8 cellular contexts compared by ENCODE assay signal in the genomic region with DNA sequence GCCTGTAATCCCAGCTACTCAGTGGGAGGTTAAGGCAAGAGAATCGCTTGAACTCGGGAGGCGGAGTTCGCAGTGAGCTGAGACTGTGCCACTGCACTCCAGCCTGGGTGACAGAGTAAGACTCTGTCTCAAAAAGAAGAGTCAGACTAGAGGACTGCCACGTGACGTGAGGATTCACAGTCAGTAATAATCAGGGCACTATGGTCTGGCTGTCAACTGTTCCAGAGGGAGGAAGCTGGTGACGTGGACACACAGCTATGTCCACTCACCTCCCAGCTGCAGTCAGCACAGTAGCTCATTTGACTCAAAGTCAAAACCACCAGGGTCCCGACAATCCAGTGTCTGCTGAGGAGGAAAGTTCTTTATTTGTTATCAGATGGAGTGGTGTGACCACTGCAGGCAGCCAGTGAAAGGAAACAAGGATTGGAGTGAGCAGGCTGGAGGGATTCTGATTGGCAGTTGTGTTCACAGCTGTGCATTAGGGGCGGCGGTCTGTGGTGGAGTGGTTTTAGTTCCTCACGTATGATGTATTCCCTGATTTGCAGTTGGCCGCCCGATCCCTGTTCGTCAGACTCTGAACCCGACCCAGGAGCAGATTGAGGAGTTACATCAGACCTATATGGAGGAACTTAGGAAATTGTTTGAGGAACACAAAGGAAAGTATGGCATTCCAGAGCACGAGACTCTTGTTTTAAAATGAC. TPM values are rescaled to one million over a fixed set of nuclear protein-coding genes. Genes with fewer than 3 reads are reported as not detected.
A peak's percentile ranks its signal among the peaks of the same experiment; 100 is the strongest.
DNase-seq lines count a peak whose midpoint lies in the region; ATAC-seq and TF ChIP-seq lines count a peak whose summit lies in the region.

No MANE protein-coding gene starts in this region.

- TF ChIP-seq CTCF in psoas muscle (IDR thresholded peaks at IDR 0.05), result no peak

- H4K20me1 ChIP-seq in Karpas-422 (ENCODE audit: insufficient read depth, low read depth, low read length), result no peaks in the 10 kb centered on the region

- H3K27me3 Mint-ChIP-seq in activated T-helper 17 cell treated with anti-CD3 and anti-CD28 coated beads, Interleukin-2, amount 50 U/mL, for 72 hours, result peaks cover 34% of the 10 kb centered on the region
- H3K27me3 Mint-ChIP-seq in activated CD4-positive, alpha-beta T cell treated with anti-CD3 and anti-CD28 coated beads, Interleukin-2, amount 10 ng/mL, durations not matched to agents 24 days and 14 days, result peaks cover 31% of the 10 kb centered on the region

- no peaks in the 10 kb centered on the region for H3K9me3 Mint-ChIP-seq in activated T-helper 17 cell treated with anti-CD3 and anti-CD28 coated beads, Interleukin-2, amount 50 U/mL, for 72 hours
- H3K9me3 Mint-ChIP-seq in activated CD4-positive, alpha-beta T cell treated with anti-CD3 and anti-CD28 coated beads, Interleukin-2, amount 10 ng/mL, durations not matched to agents 24 days and 14 days, result no peaks in the 10 kb centered on the region

- 4 to 10% (median 6%) methylated on average over 16 of the region's 16 CpGs for WGBS in psoas muscle, 3 donors

- peaks cover 22% of the 10 kb centered on the region for H3K4me1 ChIP-seq in Karpas-422 (ENCODE audit: low read length)
- peaks cover 10% of the 10 kb centered on the region for H3K4me1 ChIP-seq in psoas muscle

- H3K4me3 ChIP-seq in Karpas-422 (ENCODE audit: low read length), result no peak overlapping the region
- peak overlapping the region; percentile 53 for H3K4me3 ChIP-seq in psoas muscle

- peak overlapping the region; percentile 22 for H3K4me2 ChIP-seq in Karpas-422 (ENCODE audit: low read depth, low read length, poor library complexity, severe bottlenecking)

- H3K27ac Mint-ChIP-seq in activated T-helper 17 cell treated with anti-CD3 and anti-CD28 coated beads, Interleukin-2, amount 50 U/mL, for 72 hours, result no peak overlapping the region
- H3K27ac Mint-ChIP-seq in activated CD4-positive, alpha-beta T cell treated with anti-CD3 and anti-CD28 coated beads, Interleukin-2, amount 10 ng/mL, durations not matched to agents 24 days and 14 days, result no peak overlapping the region

- no peaks in the 10 kb centered on the region; the same call in 1 of the 2 replicates for H3K27me3 ChIP-seq in Karpas-422 (ENCODE audit: low read length)
- no peaks in the 10 kb centered on the region for H3K27me3 ChIP-seq in psoas muscle (ENCODE audit: insufficient read depth in 3 of 3, low read length in 2 of 3)

- H3K36me3 Mint-ChIP-seq in activated T-helper 17 cell treated with anti-CD3 and anti-CD28 coated beads, Interleukin-2, amount 50 U/mL, for 72 hours (ENCODE audit: low read depth), result no peaks in the 10 kb centered on the region
- H3K36me3 Mint-ChIP-seq in activated CD4-positive, alpha-beta T cell treated with anti-CD3 and anti-CD28 coated beads, Interleukin-2, amount 10 ng/mL, durations not matched to agents 24 days and 14 days (ENCODE audit: low read depth), result no peaks in the 10 kb centered on the region

- peaks cover 6% of the 10 kb centered on the region for H3K4me1 Mint-ChIP-seq in activated T-helper 17 cell treated with anti-CD3 and anti-CD28 coated beads, Interleukin-2, amount 50 U/mL, for 72 hours
- peaks cover 17% of the 10 kb centered on the region for H3K4me1 Mint-ChIP-seq in activated CD4-positive, alpha-beta T cell treated with anti-CD3 and anti-CD28 coated beads, Interleukin-2, amount 10 ng/mL, durations not matched to agents 24 days and 14 days

- no peak overlapping the region for H2AFZ ChIP-seq in Karpas-422 (ENCODE audit: low read length)

- H3K79me2 ChIP-seq in Karpas-422 (ENCODE audit: low read length), result no peaks in the 10 kb centered on the region

- H3K9me2 ChIP-seq in Karpas-422 (replicated peaks; ENCODE audit: insufficient read depth, low read length), result no peaks in the 10 kb centered on the region

- H3K36me3 ChIP-seq in Karpas-422 (ENCODE audit: insufficient read depth, low read length) (no peaks in the 10 kb centered on the region), psoas muscle (ENCODE audit: insufficient read depth in 1 of 2, low read depth in 1 of 2) (no peaks in the 10 kb centered on the region)

- no peak overlapping the region for H3K4me3 Mint-ChIP-seq in activated T-helper 17 cell treated with anti-CD3 and anti-CD28 coated beads, Interleukin-2, amount 50 U/mL, for 72 hours
- H3K4me3 Mint-ChIP-seq in activated CD4-positive, alpha-beta T cell treated with anti-CD3 and anti-CD28 coated beads, Interleukin-2, amount 10 ng/mL, durations not matched to agents 24 days and 14 days, result no peak overlapping the region

- ATAC-seq in GM21390 (IDR thresholded peaks at IDR 0.05; ENCODE audit: unreplicated experiment) (peak; percentile 46), psoas muscle (peak; percentile 92 to 97 (median 96))
- peak; percentile 35 for ATAC-seq in activated T-helper 17 cell treated with anti-CD3 and anti-CD28 coated beads, Interleukin-2, amount 50 U/mL, for 72 hours (replicated peaks)

- intact Hi-C loops in head of caudate nucleus (cut with DNase I), result loop anchor here (2.0 to 10.0 kb wide), 3 partner anchors 88 to 195 kb away; partner anchors contain the start of gene ACSL3
- intact Hi-C loops in psoas muscle (cut with DNase I), result loop anchor here (2.0 to 10.0 kb wide), 5 partner anchors 85 to 195 kb away; partner anchors contain the start of gene ACSL3 (in 2 of the 2)
- intact Hi-C loops in activated CD4-positive, alpha-beta T cell treated with anti-CD3 and anti-CD28 coated beads, Interleukin-2, amount 10 ng/mL, durations not matched to agents 24 days and 14 days (cut with micrococcal nuclease), result loop anchor here (2.0 to 5.0 kb wide), 2 partner anchors 78 to 103 kb away; no protein-coding TSS in a partner anchor

- DNase-seq in CD1c-positive myeloid dendritic cell (ENCODE audit: extremely low spot score) (peak; percentile 93), Karpas-422 (no peak), head of caudate nucleus (peak; percentile 15 to 88 (median 72)), psoas muscle (peak; percentile 65 to 73), NAMALWA (ENCODE audit: low spot score) (no peak)
- DNase-seq in activated CD4-positive, alpha-beta T cell treated with anti-CD3 and anti-CD28 coated beads, Interleukin-2, amount 10 ng/mL, durations not matched to agents 24 days and 14 days, result no peak

- no peaks in the 10 kb centered on the region for H3K9me3 ChIP-seq in Karpas-422 (ENCODE audit: low read length)
- H3K9me3 ChIP-seq in psoas muscle, result no peaks in the 10 kb centered on the region

- H3K9ac ChIP-seq in Karpas-422 (ENCODE audit: low read length), result no peak overlapping the region

- no peak overlapping the region for H3K27ac ChIP-seq in Karpas-422 (ENCODE audit: low read length)
- H3K27ac ChIP-seq in psoas muscle, result peak overlapping the region; percentile 88

RNA-seq across cellular contexts. Expression of gene MOGAT1, which starts 37.9 kb away (rescaled TPM):
- total RNA-seq in Karpas-422 (2014; rRNA removed; shearing (Covaris generic); ENCODE audit: low replicate concordance), result not detected in 2 replicates
- total RNA-seq in activated T-helper 17 cell treated with anti-CD3 and anti-CD28 coated beads, Interleukin-2, amount 50 U/mL, for 72 hours, result not detected
- not detected for total RNA-seq in psoas muscle
- polyA plus RNA-seq in psoas muscle, result not detected
- total RNA-seq in activated CD4-positive, alpha-beta T cell treated with anti-CD3 and anti-CD28 coated beads, Interleukin-2, amount 10 ng/mL, durations not matched to agents 24 days and 14 days, result not detected in 2 replicates

RNA-seq across cellular contexts. Expression of gene FARSB, which starts 53.4 kb away (rescaled TPM):
- total RNA-seq in Karpas-422 (2014; rRNA removed; shearing (Covaris generic); ENCODE audit: low replicate concordance), result 17.9 and 36.7 TPM in 2 replicates
- total RNA-seq in activated T-helper 17 cell treated with anti-CD3 and anti-CD28 coated beads, Interleukin-2, amount 50 U/mL, for 72 hours, result 10 to 100 TPM; 23.2 to 48.6 TPM
- 10 to 100 TPM; 23.2 to 45.3 (median 41.4) TPM for total RNA-seq in psoas muscle
- 10 to 100 TPM; 26.7 to 35.6 (median 28.7) TPM for polyA plus RNA-seq in psoas muscle
- total RNA-seq in activated CD4-positive, alpha-beta T cell treated with anti-CD3 and anti-CD28 coated beads, Interleukin-2, amount 10 ng/mL, durations not matched to agents 24 days and 14 days, result 57.4 and 58.5 TPM in 2 replicates

Comparison
In these comparisons a context has a peak if more than half of its experiments do, and no peak if none do; other contexts are left out.
1. DNase-seq: peak in CD1c-positive myeloid dendritic cell (single experiment), head of caudate nucleus (42 of 42) and psoas muscle (2 of 2); none in Karpas-422 (single experiment), NAMALWA (single experiment) and activated CD4-positive, alpha-beta T cell treated with anti-CD3 and anti-CD28 coated beads, Interleukin-2, amount 10 ng/mL, durations not matched to agents 24 days and 14 days (single experiment).
2. ATAC-seq: peak in every context shown above with its lines; median percentile 96 in psoas muscle; 46 in GM21390; 35 in activated T-helper 17 cell treated with anti-CD3 and anti-CD28 coated beads, Interleukin-2, amount 50 U/mL, for 72 hours.